8 cellular contexts compared by ENCODE assay signal in genomic region chr14:104826858-104827172, GRCh38. TPM values are rescaled to one million over a fixed set of nuclear protein-coding genes. Genes with fewer than 3 reads are reported as not detected.
DNase-seq lines count a peak whose midpoint lies in the region; ATAC-seq, FAIRE-seq and TF ChIP-seq lines count a peak whose summit lies in the region.

No MANE protein-coding gene starts in this region.

- H3K27ac Mint-ChIP-seq in IgD-negative memory B cell = peak overlapping the region in 1 of 3 donors; percentile 73
- no peak overlapping the region for H3K27ac Mint-ChIP-seq in nephron

- H3K9me3 ChIP-seq in duodenal mucosa (ENCODE audit: control insufficient read depth in 1 of 2, low read length in 2 of 2) = no peaks in the 10 kb centered on the region

- peak overlapping the region; percentile 54 to 64 for H3K9ac ChIP-seq in duodenal mucosa (ENCODE audit: low read depth in 1 of 2, low read length in 2 of 2)

- no peaks in the 10 kb centered on the region for H3K36me3 ChIP-seq in duodenal mucosa (ENCODE audit: control insufficient read depth in 1 of 2, insufficient read depth in 2 of 2, low read length in 2 of 2)

- H3K27me3 Mint-ChIP-seq in IgD-negative memory B cell (peaks cover 12% of the 10 kb centered on the region), nephron (ENCODE audit: low read depth) (peaks cover 33% of the 10 kb centered on the region)

- TF ChIP-seq CTCF in AG09309 (IDR thresholded peaks at IDR 0.05; ENCODE audit: control insufficient read depth, insufficient read depth, low read depth, low read length, missing control alignments) (no peak), nephron (IDR thresholded peaks at IDR 0.05; ENCODE audit: unreplicated experiment in 3 of 3) (no peak)

- no peak overlapping the region for H3K27ac ChIP-seq in duodenal mucosa (ENCODE audit: low read depth, low read length)

- peak overlapping the region; percentile 65 to 86 (median 78) for H3K4me3 Mint-ChIP-seq in IgD-negative memory B cell
- peak overlapping the region; percentile 73 to 82 (median 82) for H3K4me3 Mint-ChIP-seq in nephron

- peaks cover 8 to 19% of the 10 kb centered on the region in 2 donors for H3K4me1 ChIP-seq in duodenal mucosa (ENCODE audit: control insufficient read depth in 1 of 2, insufficient read depth in 2 of 2, low read length in 2 of 2)

- FAIRE-seq in frontal cortex (lab: Jason Lieb, UNC) = no peak

- H3K27me3 ChIP-seq in duodenal mucosa (ENCODE audit: control insufficient read depth in 1 of 2, insufficient read depth in 2 of 2, low read length in 2 of 2) = peaks cover 5 to 6% of the 10 kb centered on the region in 2 donors

- H3K4me3 ChIP-seq in AG09309 (ENCODE audit: control insufficient read depth, low read depth, low read length) (peak overlapping the region; percentile 52), duodenal mucosa (ENCODE audit: low read depth in 1 of 2, low read length in 2 of 2) (peak overlapping the region; percentile 69 to 73)

- ATAC-seq in GM18861 (IDR thresholded peaks at IDR 0.05; ENCODE audit: unreplicated experiment) = no peak

- no peaks in the 10 kb centered on the region for H3K36me3 Mint-ChIP-seq in IgD-negative memory B cell
- H3K36me3 Mint-ChIP-seq in nephron (ENCODE audit: low read depth) = no peaks in the 10 kb centered on the region

- no peak for DNase-seq in AG09309 (ENCODE audit: low read depth)
- no peak for DNase-seq in NCI-H187 (lab: John Stamatoyannopoulos, UW)
- no peak for DNase-seq in frontal cortex (ENCODE audit: low spot score in 2 of 2)
- DNase-seq in MV-4-11 (lab: John Stamatoyannopoulos, UW) = no peak

- H3K9me3 Mint-ChIP-seq in IgD-negative memory B cell = peaks cover 0 to 4% (median 0%) of the 10 kb centered on the region in 3 donors
- H3K9me3 Mint-ChIP-seq in nephron = peaks cover 4% of the 10 kb centered on the region

- H3K4me1 Mint-ChIP-seq in IgD-negative memory B cell (peaks cover 5 to 9% (median 8%) of the 10 kb centered on the region in 3 donors), nephron (no peaks in the 10 kb centered on the region)

RNA-seq across cellular contexts. Expression of gene ZBTB42, which starts 25.9 kb away (rescaled TPM):
- 1.0 TPM for polyA plus RNA-seq in IgD-negative memory B cell
- total RNA-seq in frontal cortex = 0.41 TPM

RNA-seq across cellular contexts. Expression of gene AKT1, which starts 31.3 kb away (rescaled TPM):
- polyA plus RNA-seq in IgD-negative memory B cell = 8.2 TPM
- 130 TPM for total RNA-seq in frontal cortex

RNA-seq across cellular contexts. Expression of gene CEP170B, which starts 38.3 kb away (rescaled TPM):
- polyA plus RNA-seq in IgD-negative memory B cell = not detected
- 18.3 TPM for total RNA-seq in frontal cortex
